In the genomic region with DNA sequence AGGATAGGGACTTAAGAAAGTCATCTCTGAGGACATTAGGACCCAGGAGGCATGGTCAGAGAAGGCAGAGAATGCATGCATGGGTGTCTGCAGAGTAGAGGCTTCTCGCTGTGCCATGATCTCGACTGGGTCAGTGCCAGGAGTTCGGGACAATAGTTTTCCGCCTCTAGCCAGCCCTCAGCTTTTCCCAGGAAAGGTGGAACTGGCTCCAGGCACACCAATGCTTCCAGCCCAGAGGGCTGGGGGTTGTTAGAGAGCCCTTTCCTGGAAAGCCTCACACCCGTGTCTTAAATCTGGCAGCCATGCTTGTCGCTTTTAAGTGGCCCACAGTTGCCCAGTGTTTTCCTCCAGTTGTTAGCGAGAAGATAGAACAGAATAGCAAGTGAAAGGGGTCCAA, we compare ENCODE assay signal across 9 cellular contexts.
A peak's percentile ranks its signal among the peaks of the same experiment; 100 is the strongest.
DNase-seq lines count a peak whose midpoint lies in the region; ATAC-seq and TF ChIP-seq lines count a peak whose summit lies in the region.
"Had no signal": no experiment of that assay in that cellular context is flagged by ENCODE, and none has a peak within 500 bp of the region (broad histone marks: within the 10 kb centered on the region; RNA-seq: fewer than 3 reads in every experiment).

No MANE protein-coding gene starts in this region.

- no peaks in the 10 kb centered on the region for H3K4me1 Mint-ChIP-seq in endothelial cell (ENCODE audit: unreplicated experiment)
- H3K4me1 Mint-ChIP-seq: neural crest cell had no signal

- peak overlapping the region; percentile 74 for H3K4me3 ChIP-seq in SK-N-MC
- H3K4me3 ChIP-seq in tibial artery = peak overlapping the region; percentile 37 to 43

- TF ChIP-seq CTCF in tibial artery (IDR thresholded peaks at IDR 0.05) = no peak
- no peak for TF ChIP-seq CTCF in endothelial cell (IDR thresholded peaks at IDR 0.05; ENCODE audit: unreplicated experiment)

- no peak overlapping the region for H3K27ac ChIP-seq in SK-N-MC
- H3K27ac ChIP-seq in tibial artery = no peak overlapping the region

- H3K9me3 ChIP-seq in SK-N-MC (ENCODE audit: low read depth, low read length) (no peaks in the 10 kb centered on the region), tibial artery (no peaks in the 10 kb centered on the region)

- ATAC-seq in GM19468 (IDR thresholded peaks at IDR 0.05; ENCODE audit: extremely low read depth, unreplicated experiment) (peak; percentile 6), HG03520 (IDR thresholded peaks at IDR 0.05; ENCODE audit: unreplicated experiment) (peak; percentile 25), left ventricle myocardium superior (peak; percentile 48)

- no peaks in the 10 kb centered on the region for H3K36me3 ChIP-seq in SK-N-MC (ENCODE audit: insufficient read depth, low read length)
- no peaks in the 10 kb centered on the region for H3K36me3 ChIP-seq in tibial artery

- no peaks in the 10 kb centered on the region for H3K27me3 Mint-ChIP-seq in endothelial cell (ENCODE audit: unreplicated experiment)

- peak overlapping the region; percentile 60 for H3K9ac ChIP-seq in SK-N-MC (ENCODE audit: insufficient read length)

- DNase-seq in DMS53 (lab: John Stamatoyannopoulos, UW) (peak; percentile 64), SK-N-MC (ENCODE audit: low read depth, low spot score) (no peak), left ventricle myocardium superior (peak; percentile 24), tibial artery (no peak), endothelial cell (ENCODE audit: low spot score) (no peak)
- DNase-seq in effector CD4-positive, alpha-beta T cell = no peak

- H3K4me1 ChIP-seq in tibial artery = no peaks in the 10 kb centered on the region

- H3K4me3 Mint-ChIP-seq in endothelial cell (ENCODE audit: unreplicated experiment) = no peak overlapping the region
- H3K4me3 Mint-ChIP-seq: neural crest cell had no signal

- no peaks in the 10 kb centered on the region for H3K9me3 Mint-ChIP-seq in endothelial cell (ENCODE audit: unreplicated experiment)

- intact Hi-C loops in left ventricle myocardium superior (cut with micrococcal nuclease) (no loop called here), tibial artery (cut with DNase I; ENCODE audit: low total_unique reads) (no loop called here)

- H3K27me3 ChIP-seq in tibial artery = no peaks in the 10 kb centered on the region

- H3K27ac Mint-ChIP-seq in endothelial cell (ENCODE audit: unreplicated experiment) = no peak overlapping the region

- no peaks in the 10 kb centered on the region for H3K36me3 Mint-ChIP-seq in endothelial cell (ENCODE audit: low read depth, unreplicated experiment)

Comparison
In these comparisons a context has a peak if more than half of its experiments do, and no peak if none do; other contexts are left out.
1. DNase-seq: peak in DMS53 (single experiment) and left ventricle myocardium superior (single experiment); none in SK-N-MC (single experiment), tibial artery (0 of 2), endothelial cell (single experiment) and effector CD4-positive, alpha-beta T cell (single experiment).
2. Peak in every context shown above with its lines, with median percentiles within 50 percentile points of each other: ATAC-seq.